Comparison of ENCODE assay signal across 1 cellular context in the genomic region with DNA sequence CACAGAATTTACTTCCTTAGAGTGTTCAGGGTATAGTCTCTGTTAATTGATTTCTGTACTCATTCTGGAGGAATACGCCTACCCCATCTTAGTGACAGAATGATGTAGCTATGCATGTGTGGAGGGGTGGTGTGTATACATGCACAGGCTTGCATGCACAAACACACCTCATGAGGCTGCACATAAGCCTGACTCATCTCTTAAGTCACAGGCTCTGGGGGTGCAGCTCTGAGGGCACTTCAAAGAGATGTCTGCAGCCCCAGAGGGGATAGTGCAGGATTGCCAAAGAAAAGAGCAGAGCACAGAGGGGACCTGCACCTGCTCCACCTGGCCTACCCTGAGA.
TF ChIP-seq lines count a peak whose summit lies in the region.

No MANE protein-coding gene starts in this region.

TF ChIP-seq in GM12878, 131 proteins besides CTCF, POLR2A, EP300 and RAD21 (continued from another document):
- TF ChIP-seq, protein P1, sequence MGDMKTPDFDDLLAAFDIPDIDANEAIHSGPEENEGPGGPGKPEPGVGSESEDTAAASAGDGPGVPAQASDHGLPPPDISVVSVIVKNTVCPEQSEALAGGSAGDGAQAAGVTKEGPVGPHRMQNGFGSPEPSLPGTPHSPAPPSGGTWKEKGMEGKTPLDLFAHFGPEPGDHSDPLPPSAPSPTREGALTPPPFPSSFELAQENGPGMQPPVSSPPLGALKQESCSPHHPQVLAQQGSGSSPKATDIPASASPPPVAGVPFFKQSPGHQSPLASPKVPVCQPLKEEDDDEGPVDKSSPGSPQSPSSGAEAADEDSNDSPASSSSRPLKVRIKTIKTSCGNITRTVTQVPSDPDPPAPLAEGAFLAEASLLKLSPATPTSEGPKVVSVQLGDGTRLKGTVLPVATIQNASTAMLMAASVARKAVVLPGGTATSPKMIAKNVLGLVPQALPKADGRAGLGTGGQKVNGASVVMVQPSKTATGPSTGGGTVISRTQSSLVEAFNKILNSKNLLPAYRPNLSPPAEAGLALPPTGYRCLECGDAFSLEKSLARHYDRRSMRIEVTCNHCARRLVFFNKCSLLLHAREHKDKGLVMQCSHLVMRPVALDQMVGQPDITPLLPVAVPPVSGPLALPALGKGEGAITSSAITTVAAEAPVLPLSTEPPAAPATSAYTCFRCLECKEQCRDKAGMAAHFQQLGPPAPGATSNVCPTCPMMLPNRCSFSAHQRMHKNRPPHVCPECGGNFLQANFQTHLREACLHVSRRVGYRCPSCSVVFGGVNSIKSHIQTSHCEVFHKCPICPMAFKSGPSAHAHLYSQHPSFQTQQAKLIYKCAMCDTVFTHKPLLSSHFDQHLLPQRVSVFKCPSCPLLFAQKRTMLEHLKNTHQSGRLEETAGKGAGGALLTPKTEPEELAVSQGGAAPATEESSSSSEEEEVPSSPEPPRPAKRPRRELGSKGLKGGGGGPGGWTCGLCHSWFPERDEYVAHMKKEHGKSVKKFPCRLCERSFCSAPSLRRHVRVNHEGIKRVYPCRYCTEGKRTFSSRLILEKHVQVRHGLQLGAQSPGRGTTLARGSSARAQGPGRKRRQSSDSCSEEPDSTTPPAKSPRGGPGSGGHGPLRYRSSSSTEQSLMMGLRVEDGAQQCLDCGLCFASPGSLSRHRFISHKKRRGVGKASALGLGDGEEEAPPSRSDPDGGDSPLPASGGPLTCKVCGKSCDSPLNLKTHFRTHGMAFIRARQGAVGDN (IDR thresholded peaks at IDR 0.05) = no peak
- no peak for TF ChIP-seq ZNF622 (IDR thresholded peaks at IDR 0.05)
- no peak for TF ChIP-seq TCF3 (IDR thresholded peaks at IDR 0.05; ENCODE audit: borderline replicate concordance, insufficient read depth, low read depth, low read length)
- TF ChIP-seq BACH1 (IDR thresholded peaks at IDR 0.05; ENCODE audit: borderline replicate concordance) = no peak
- no peak for TF ChIP-seq EGR1 (IDR thresholded peaks at IDR 0.05; ENCODE audit: borderline replicate concordance in 1 of 2, low read depth in 2 of 2, low read length in 2 of 2)
- TF ChIP-seq LARP7 (IDR thresholded peaks at IDR 0.05) = no peak
- TF ChIP-seq ATF7 (IDR thresholded peaks at IDR 0.05; ENCODE audit: low read depth) = no peak
- no peak for TF ChIP-seq CHD1 (IDR thresholded peaks at IDR 0.05; ENCODE audit: low read depth, low read length)
- no peak for TF ChIP-seq ASH2L (IDR thresholded peaks at IDR 0.05; ENCODE audit: borderline replicate concordance, low read depth)
- TF ChIP-seq NFXL1 (IDR thresholded peaks at IDR 0.05; ENCODE audit: borderline replicate concordance) = no peak
- TF ChIP-seq SMARCA5 (IDR thresholded peaks at IDR 0.05) = no peak
- TF ChIP-seq, protein P2, sequence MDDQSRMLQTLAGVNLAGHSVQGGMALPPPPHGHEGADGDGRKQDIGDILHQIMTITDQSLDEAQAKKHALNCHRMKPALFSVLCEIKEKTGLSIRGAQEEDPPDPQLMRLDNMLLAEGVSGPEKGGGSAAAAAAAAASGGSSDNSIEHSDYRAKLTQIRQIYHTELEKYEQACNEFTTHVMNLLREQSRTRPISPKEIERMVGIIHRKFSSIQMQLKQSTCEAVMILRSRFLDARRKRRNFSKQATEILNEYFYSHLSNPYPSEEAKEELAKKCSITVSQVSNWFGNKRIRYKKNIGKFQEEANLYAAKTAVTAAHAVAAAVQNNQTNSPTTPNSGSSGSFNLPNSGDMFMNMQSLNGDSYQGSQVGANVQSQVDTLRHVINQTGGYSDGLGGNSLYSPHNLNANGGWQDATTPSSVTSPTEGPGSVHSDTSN (IDR thresholded peaks at IDR 0.05; ENCODE audit: insufficient replicate concordance, low read depth, low read length) = no peak
- TF ChIP-seq MEF2B (IDR thresholded peaks at IDR 0.05; ENCODE audit: partially characterized antibody, poor library complexity, severe bottlenecking) = no peak
- no peak for TF ChIP-seq TCF7 (IDR thresholded peaks at IDR 0.05; ENCODE audit: borderline replicate concordance)
